In the genomic region with DNA sequence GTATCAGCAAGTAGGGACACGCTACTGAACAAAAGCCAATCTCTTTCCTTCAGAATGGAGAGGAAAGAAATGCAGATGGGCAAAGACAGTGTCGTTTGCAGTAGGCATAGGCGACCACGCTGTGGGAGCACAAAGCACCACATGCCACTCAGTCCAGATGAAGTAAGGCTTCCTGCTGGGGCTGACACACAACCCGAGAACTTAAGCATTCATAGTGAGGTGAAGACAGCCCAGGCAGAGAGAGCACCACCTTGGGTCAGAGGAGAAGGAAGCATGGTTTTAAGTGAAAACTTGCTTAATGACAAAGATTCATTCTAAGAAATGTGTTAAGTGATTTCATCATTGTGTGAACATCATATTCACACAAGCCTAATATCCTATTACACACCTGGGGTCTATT, we compare ENCODE assay signal across 29 cellular contexts.
"Had no signal": no experiment of that assay in that cellular context is flagged by ENCODE, and none has a peak within 500 bp of the region (broad histone marks: within the 10 kb centered on the region; RNA-seq: fewer than 3 reads in every experiment).

No MANE protein-coding gene starts in this region.

- H3K27me3 ChIP-seq: ascending aorta, gastroesophageal sphincter, hepatocyte, pancreas, tibial nerve had no signal

- H3K4me3 ChIP-seq: ascending aorta, gastroesophageal sphincter, hepatocyte, mucosa of descending colon, pancreas, prostate gland, skin epidermis, tibial nerve had no signal

- H3K9me3 Mint-ChIP-seq: activated CD4-positive, alpha-beta memory T cell treated with anti-CD3 and anti-CD28 coated beads, Interleukin-2, amount 10 ng/mL, durations not matched to agents 7 days and 5 days; effector memory CD8-positive, alpha-beta T cell had no signal

- H3K36me3 ChIP-seq: ascending aorta, gastroesophageal sphincter, pancreas, prostate gland, tibial nerve had no signal

- ATAC-seq: activated CD8-positive, alpha-beta memory T cell treated with anti-CD3 and anti-CD28 coated beads, Interleukin-2, amount 10 ng/mL, durations not matched to agents 7 days and 5 days; effector memory CD8-positive, alpha-beta T cell; gastroesophageal sphincter; left ventricle myocardium superior; pancreas; sciatic nerve; stimulated activated naive B cell treated with anti-CD40 and anti-IgM and Interleukin-4, amounts not matched to agents 10 μg/mL and 1 μg/mL and 100 μg/mL, for 72 hours had no signal

- H3K27ac ChIP-seq: ascending aorta, gastroesophageal sphincter, hepatocyte, pancreas, prostate gland, skin epidermis, tibial nerve had no signal

- H3K4me3 Mint-ChIP-seq: activated CD4-positive, alpha-beta memory T cell treated with anti-CD3 and anti-CD28 coated beads, Interleukin-2, amount 10 ng/mL, durations not matched to agents 7 days and 5 days; activated CD8-positive, alpha-beta memory T cell treated with anti-CD3 and anti-CD28 coated beads, Interleukin-2, amount 10 ng/mL, durations not matched to agents 7 days and 5 days; activated naive CD8-positive, alpha-beta T cell treated with anti-CD3 and anti-CD28 coated beads, Interleukin-2, amount 10 ng/mL, durations not matched to agents 7 days and 5 days; effector memory CD8-positive, alpha-beta T cell; nephron progenitor cell; stimulated activated naive B cell treated with anti-CD40 and anti-IgM and Interleukin-4, amounts not matched to agents 10 μg/mL and 1 μg/mL and 100 μg/mL, for 72 hours; T-helper 2 cell treated with Interferon-gamma antibody and Interleukin-4, amounts not matched to agents 5 μg/mL and 100 μg/mL, for 36 hours had no signal

- DNase-seq: activated CD4-positive, alpha-beta memory T cell treated with anti-CD3 and anti-CD28 coated beads, Interleukin-2, amount 10 ng/mL, durations not matched to agents 7 days and 5 days; activated CD4-positive, alpha-beta T cell treated with anti-CD3 and anti-CD28 coated beads for 4 hours; activated CD4-positive, CD25-positive, alpha-beta regulatory T cell; activated CD8-positive, alpha-beta memory T cell treated with anti-CD3 and anti-CD28 coated beads, Interleukin-2, amount 10 ng/mL, durations not matched to agents 7 days and 5 days; activated effector memory CD4-positive, alpha-beta T cell treated with Interleukin-2 at 50 U/mL for 16 hours; activated naive CD4-positive, alpha-beta T cell treated with Interleukin-2 at 50 U/mL for 16 hours; activated naive CD8-positive, alpha-beta T cell treated with anti-CD3 and anti-CD28 coated beads, Interleukin-2, amount 10 ng/mL, durations not matched to agents 7 days and 5 days; caudate nucleus; cortex of kidney; effector memory CD8-positive, alpha-beta T cell; islet precursor cell; left ventricle myocardium superior; mucosa of descending colon; nephron progenitor cell; nucleus accumbens; pancreas; retina; stimulated activated CD4-positive, alpha-beta T cell treated with anti-CD3 and anti-CD28 coated beads, Interleukin-12 subunit alpha, Interleukin-12 subunit beta, amount 100 ng/mL, for 4 hours; stimulated activated CD4-positive, alpha-beta T cell treated with anti-CD3 and anti-CD28 coated beads, Interleukin-4, amount 100 ng/mL, for 4 hours; stimulated activated CD8-positive, alpha-beta memory T cell treated with anti-CD3 and anti-CD28 coated beads, Interleukin-4, amount 100 ng/mL, for 48 hours; stimulated activated naive B cell treated with anti-CD40 and anti-IgM and Interleukin-4, amounts not matched to agents 10 μg/mL and 1 μg/mL and 100 μg/mL, for 72 hours had no signal

- H3K27me3 Mint-ChIP-seq: activated CD4-positive, alpha-beta memory T cell treated with anti-CD3 and anti-CD28 coated beads, Interleukin-2, amount 10 ng/mL, durations not matched to agents 7 days and 5 days; activated CD8-positive, alpha-beta memory T cell treated with anti-CD3 and anti-CD28 coated beads, Interleukin-2, amount 10 ng/mL, durations not matched to agents 7 days and 5 days; activated naive CD8-positive, alpha-beta T cell treated with anti-CD3 and anti-CD28 coated beads, Interleukin-2, amount 10 ng/mL, durations not matched to agents 7 days and 5 days; stimulated activated naive B cell treated with anti-CD40 and anti-IgM and Interleukin-4, amounts not matched to agents 10 μg/mL and 1 μg/mL and 100 μg/mL, for 72 hours had no signal

- H3K27ac Mint-ChIP-seq: activated CD4-positive, alpha-beta memory T cell treated with anti-CD3 and anti-CD28 coated beads, Interleukin-2, amount 10 ng/mL, durations not matched to agents 7 days and 5 days; activated CD8-positive, alpha-beta memory T cell treated with anti-CD3 and anti-CD28 coated beads, Interleukin-2, amount 10 ng/mL, durations not matched to agents 7 days and 5 days; activated naive CD8-positive, alpha-beta T cell treated with anti-CD3 and anti-CD28 coated beads, Interleukin-2, amount 10 ng/mL, durations not matched to agents 7 days and 5 days; effector memory CD8-positive, alpha-beta T cell; nephron progenitor cell; T-helper 2 cell treated with Interferon-gamma antibody and Interleukin-4, amounts not matched to agents 5 μg/mL and 100 μg/mL, for 36 hours had no signal
